ENCODE assay signal across 20 cellular contexts in the genomic region with DNA sequence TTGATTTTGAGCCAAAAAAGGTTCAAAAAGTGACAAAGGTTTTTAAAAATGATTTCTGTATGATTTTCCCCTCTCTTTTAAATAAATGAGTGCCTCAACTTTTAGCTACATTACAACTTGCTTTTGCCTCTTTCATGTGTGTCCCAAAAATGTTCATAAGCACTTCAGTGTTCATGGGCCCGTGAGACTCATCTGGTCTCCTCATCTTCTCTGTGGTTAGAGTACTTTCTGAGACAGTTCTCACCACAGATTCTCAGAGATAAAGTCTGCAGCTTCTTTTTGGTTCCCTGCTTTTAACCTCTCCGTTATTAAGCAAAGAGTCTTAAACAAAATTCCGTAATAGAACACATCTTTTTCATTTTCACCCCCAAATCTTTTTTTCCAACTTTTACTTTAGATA.
DNase-seq lines count a peak whose midpoint lies in the region; ATAC-seq and TF ChIP-seq lines count a peak whose summit lies in the region.
"Had no signal": no experiment of that assay in that cellular context is flagged by ENCODE, and none has a peak within 500 bp of the region (broad histone marks: within the 10 kb centered on the region; RNA-seq: fewer than 3 reads in every experiment).

No MANE protein-coding gene starts in this region.

- POLR2A ChIA-PET in T-cell (lab: Charles Lee) (interaction anchor here in 1 of 2 donors (0.6 kb wide), 1 partner anchor 369 kb away, joined by 4 read pairs; no protein-coding TSS in a partner anchor), Caco-2 (lab: Charles Lee) (no interaction called here)

- H3K9me3 Mint-ChIP-seq in T-cell (no peaks in the 10 kb centered on the region), nephron (no peaks in the 10 kb centered on the region), Caco-2 (ENCODE audit: unreplicated experiment) (no peaks in the 10 kb centered on the region)
- H3K9me3 Mint-ChIP-seq: dendritic cell treated with granulocyte-macrophage colony-stimulating factor and Interleukin-4, amounts not matched to agents 40 ng/mL and 50 ng/mL, for 4 days had no signal

- H3K27ac ChIP-seq in DND-41 (ENCODE audit: low read length) = peak overlapping the region; percentile 83
- H3K27ac ChIP-seq: WERI-Rb-1 had no signal

- no peaks in the 10 kb centered on the region for H3K79me2 ChIP-seq in DND-41 (ENCODE audit: insufficient read depth, low read length)

- H3K36me3 Mint-ChIP-seq in T-cell (no peaks in the 10 kb centered on the region), nephron (ENCODE audit: low read depth) (no peaks in the 10 kb centered on the region), Caco-2 (ENCODE audit: insufficient read depth, unreplicated experiment) (no peaks in the 10 kb centered on the region)

- H3K27ac Mint-ChIP-seq in T-cell (no peak overlapping the region), nephron (peak overlapping the region; percentile 2 to 83 (median 79)), Caco-2 (ENCODE audit: unreplicated experiment) (no peak overlapping the region)
- H3K27ac Mint-ChIP-seq: dendritic cell treated with granulocyte-macrophage colony-stimulating factor and Interleukin-4, amounts not matched to agents 40 ng/mL and 50 ng/mL, for 4 days had no signal

- H3K9ac ChIP-seq in DND-41 (ENCODE audit: low read depth, low read length) = peak overlapping the region; percentile 35

- in situ Hi-C loops in GM13977 (cut with MboI; ENCODE audit: low pct_unique_long_range_greater_than_20kb, low sequenced_read_pairs, unreplicated experiment) = no loop called here

- H3K4me2 ChIP-seq in DND-41 (ENCODE audit: insufficient read depth, low read length) = peak overlapping the region; percentile 52

- CTCF ChIA-PET in T-cell (lab: Charles Lee) = interaction anchor here in 1 of 2 donors (1.5 kb wide), 1 partner anchor 28 kb away, joined by 3 read pairs; no protein-coding TSS in a partner anchor
- CTCF ChIA-PET in Caco-2 (lab: Charles Lee) = no interaction called here

- H3K4me3 Mint-ChIP-seq in T-cell = no peak overlapping the region
- no peak overlapping the region for H3K4me3 Mint-ChIP-seq in nephron
- H3K4me3 Mint-ChIP-seq in Caco-2 (ENCODE audit: unreplicated experiment) = no peak overlapping the region
- H3K4me3 Mint-ChIP-seq: dendritic cell treated with granulocyte-macrophage colony-stimulating factor and Interleukin-4, amounts not matched to agents 40 ng/mL and 50 ng/mL, for 4 days had no signal

- H3K4me1 Mint-ChIP-seq in T-cell = peaks cover 8 to 20% (median 16%) of the 10 kb centered on the region in 3 donors
- H3K4me1 Mint-ChIP-seq in nephron = peaks cover 48% of the 10 kb centered on the region
- peaks cover 9% of the 10 kb centered on the region for H3K4me1 Mint-ChIP-seq in Caco-2 (ENCODE audit: low read depth, unreplicated experiment)

- H3K4me1 ChIP-seq in DND-41 (ENCODE audit: insufficient read depth, low read length) = peaks cover 73% of the 10 kb centered on the region
- H3K4me1 ChIP-seq in Caco-2 = peaks cover 8% of the 10 kb centered on the region

- no peaks in the 10 kb centered on the region for H3K36me3 ChIP-seq in DND-41 (ENCODE audit: insufficient read depth, low read length)
- H3K36me3 ChIP-seq in Caco-2 (ENCODE audit: control insufficient read depth, insufficient read depth, low read length) = no peaks in the 10 kb centered on the region
- H3K36me3 ChIP-seq: BE2C, HAP-1, WERI-Rb-1 had no signal

- no peaks in the 10 kb centered on the region for H4K20me1 ChIP-seq in DND-41 (ENCODE audit: insufficient read depth, low read length)

- no peak overlapping the region for H2AFZ ChIP-seq in DND-41 (ENCODE audit: low read depth, low read length)

- peak overlapping the region in 1 of 2 experiments; percentile 40; a peak in 2 of 4 replicates for H3K4me3 ChIP-seq in DND-41 (ENCODE audit: low read depth in 1 of 2, low read length in 2 of 2)
- H3K4me3 ChIP-seq in Caco-2 (ENCODE audit: low read depth, low read length) = no peak overlapping the region
- H3K4me3 ChIP-seq: body of pancreas, HAP-1 had no signal

- H3K27me3 Mint-ChIP-seq in T-cell = peaks cover 3% of the 10 kb centered on the region in 2 donors
- peaks cover 3% of the 10 kb centered on the region for H3K27me3 Mint-ChIP-seq in nephron (ENCODE audit: low read depth)
- no peaks in the 10 kb centered on the region for H3K27me3 Mint-ChIP-seq in Caco-2 (ENCODE audit: insufficient read depth, unreplicated experiment)
- H3K27me3 Mint-ChIP-seq: dendritic cell treated with granulocyte-macrophage colony-stimulating factor and Interleukin-4, amounts not matched to agents 40 ng/mL and 50 ng/mL, for 4 days had no signal

- no TSS peak for BruUV-seq in Caco-2 (replicated peaks; lab: Mats Ljungman, UMichigan)

- no peaks in the 10 kb centered on the region for H3K9me3 ChIP-seq in DND-41 (ENCODE audit: insufficient read depth, low read length, severe bottlenecking)
- no peaks in the 10 kb centered on the region for H3K9me3 ChIP-seq in Caco-2
- H3K9me3 ChIP-seq: BE2C, body of pancreas, HAP-1 had no signal

- TF ChIP-seq CTCF in DND-41 (IDR thresholded peaks at IDR 0.05; ENCODE audit: borderline replicate concordance, extremely low read depth, low read length, poor library complexity, severe bottlenecking) = no peak
- TF ChIP-seq CTCF in GM13977 (IDR thresholded peaks at IDR 0.05; ENCODE audit: extremely low read depth, insufficient read depth, missing control alignments) = no peak
- TF ChIP-seq CTCF in nephron (IDR thresholded peaks at IDR 0.05; ENCODE audit: unreplicated experiment in 3 of 3) = no peak
- no peak for TF ChIP-seq CTCF in Caco-2 (IDR thresholded peaks at IDR 0.05; ENCODE audit: insufficient read depth in 1 of 2, low read depth in 1 of 2, low read length in 1 of 2, severe bottlenecking in 1 of 2, unreplicated experiment in 1 of 2)

- intact Hi-C loops in Caco-2 (cut with micrococcal nuclease; ENCODE audit: unreplicated experiment) = no loop called here

- DNase-seq in DND-41 (peak; percentile 82), GM13977 (ENCODE audit: low spot score) (peak; percentile 12), T-cell (no peak), Caco-2 (no peak), NCI-H2227 treated with DMSO at 0.1 percent for 48 hours (lab: John Stamatoyannopoulos, UW) (no peak)
- no peak for DNase-seq in activated CD4-positive, CD25-positive, alpha-beta regulatory T cell treated with anti-CD3 and anti-CD28 coated beads, Interleukin-2, amount 50 U/mL, for 72 hours
- DNase-seq: activated naive CD4-positive, alpha-beta T cell treated with Interleukin-2 at 50 U/mL for 16 hours; BE2C; body of pancreas; DMS153; erythroblast; naive thymus-derived CD4-positive, alpha-beta T cell; NCI-H1436 treated with DMSO at 0.1 percent for 48 hours; posterior cingulate gyrus; RPMI8226; stimulated activated CD4-positive, alpha-beta T cell treated with anti-CD3 and anti-CD28 coated beads, Interleukin-4, amount 100 ng/mL, for 1 hour; WERI-Rb-1 had no signal

- ATAC-seq in DND-41 (ENCODE audit: insufficient read depth, low read depth) (peak; percentile 94), T-cell (replicated peaks in 1 of 4) (peak in 3 of 4 experiments; percentile 35 to 58 (median 37))
- ATAC-seq: body of pancreas; naive thymus-derived CD4-positive, alpha-beta T cell had no signal

- H3K27me3 ChIP-seq in DND-41 (ENCODE audit: insufficient read depth, low read length, poor library complexity) (no peaks in the 10 kb centered on the region), Caco-2 (replicated peaks; ENCODE audit: control insufficient read depth, insufficient read depth, low read length) (no peaks in the 10 kb centered on the region)
- H3K27me3 ChIP-seq: BE2C, body of pancreas had no signal

Comparison
In these comparisons a context has a peak if more than half of its experiments do, and no peak if none do; other contexts are left out.
1. DNase-seq: peak in DND-41 (single experiment) and GM13977 (single experiment); none in T-cell (0 of 34), activated CD4-positive, CD25-positive, alpha-beta regulatory T cell treated with anti-CD3 and anti-CD28 coated beads, Interleukin-2, amount 50 U/mL, for 72 hours (single experiment), Caco-2 (0 of 2) and NCI-H2227 treated with DMSO at 0.1 percent for 48 hours (single experiment).
2. H3K27ac Mint-ChIP-seq: peak in nephron (3 of 3); none in T-cell (0 of 2) and Caco-2 (single experiment).